ENCODE assay signal across 18 cellular contexts in the genomic region with DNA sequence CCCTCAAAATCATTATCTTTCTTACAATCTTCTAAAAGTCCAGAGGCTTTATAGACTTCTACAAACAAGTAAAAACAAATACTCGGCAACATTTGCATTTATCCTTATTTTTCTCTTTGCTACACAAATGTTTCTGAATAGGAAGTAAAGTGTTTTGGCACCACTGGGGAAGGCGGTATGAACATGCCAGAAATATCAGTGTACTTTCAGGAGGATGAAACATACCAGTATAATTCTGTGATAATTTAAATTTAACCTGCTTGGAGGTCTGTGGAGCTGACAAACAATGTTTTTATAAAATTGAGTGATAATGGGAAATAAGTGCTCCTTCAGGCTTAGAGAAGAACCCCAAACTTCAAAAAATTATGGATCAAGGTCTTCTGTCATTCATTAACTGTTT. TPM values are rescaled to one million over a fixed set of nuclear protein-coding genes. Genes with fewer than 3 reads are reported as not detected.
DNase-seq lines count a peak whose midpoint lies in the region; ATAC-seq, FAIRE-seq and TF ChIP-seq lines count a peak whose summit lies in the region.
"Had no signal": no experiment of that assay in that cellular context is flagged by ENCODE, and none has a peak within 500 bp of the region (broad histone marks: within the 10 kb centered on the region; RNA-seq: fewer than 3 reads in every experiment).

No MANE protein-coding gene starts in this region.

- no peaks in the 10 kb centered on the region for H4K20me1 ChIP-seq in PC-3 (ENCODE audit: low read length)

- CTCF ChIA-PET in A549 (lab: Yijun Ruan, JAX) (interaction anchor here (0.7 to 2.5 kb wide), 8 partner anchors 13 to 486 kb away, joined by 3 to 11 read pairs (median 4); no protein-coding TSS in a partner anchor), PC-3 (lab: Charles Lee) (no interaction called here)

- ATAC-seq in right cardiac atrium (no peak), A549 (no peak), PC-3 (no peak), HG02642 (IDR thresholded peaks at IDR 0.05; ENCODE audit: poor library complexity, unreplicated experiment) (no peak), GM21528 (IDR thresholded peaks at IDR 0.05; ENCODE audit: low FRiP score, unreplicated experiment) (no peak)
- no peak for ATAC-seq in central memory CD8-positive, alpha-beta T cell (replicated peaks; ENCODE audit: extremely low read depth, poor library complexity, severe bottlenecking)
- ATAC-seq: CD8-positive, alpha-beta T cell had no signal

- H3K9ac ChIP-seq in PC-3 (ENCODE audit: low read length): no peak overlapping the region
- H3K9ac ChIP-seq: BLaER1 had no signal

- peaks cover 37% of the 10 kb centered on the region for H3K4me1 ChIP-seq in left ventricle myocardium inferior
- H3K4me1 ChIP-seq in right cardiac atrium (ENCODE audit: control insufficient read depth, insufficient read depth, low read length): no peaks in the 10 kb centered on the region
- peaks cover 19% of the 10 kb centered on the region for H3K4me1 ChIP-seq in A549
- peaks cover 4% of the 10 kb centered on the region for H3K4me1 ChIP-seq in PC-3 (ENCODE audit: insufficient read depth, low read length)
- H3K4me1 ChIP-seq: BLaER1, HAP-1 had no signal

- peak; percentile 56 for FAIRE-seq in A549 (lab: Jason Lieb, UNC)
- FAIRE-seq: G401.6 had no signal

- intact Hi-C loops in left ventricle myocardium inferior (cut with micrococcal nuclease): no loop called here
- intact Hi-C loops in right cardiac atrium (cut with DNase I): loop anchor here in 1 of 4 donors (10.0 kb wide), 1 partner anchor 53 kb away; no protein-coding TSS in a partner anchor
- intact Hi-C loops in PC-3 (cut with micrococcal nuclease): loop anchor here (5.0 kb wide), 1 partner anchor 131 kb away; no protein-coding TSS in a partner anchor

- no peak for DNase-seq in left ventricle myocardium inferior
- no peak for DNase-seq in right cardiac atrium
- no peak for DNase-seq in A549 (ENCODE audit: low read depth in 1 of 2, low spot score in 1 of 2)
- DNase-seq in PC-3: no peak
- DNase-seq in central memory CD8-positive, alpha-beta T cell (ENCODE audit: low spot score in 2 of 2): no peak
- DNase-seq: Caco-2; CD4-positive, CD25-positive, alpha-beta regulatory T cell; CD8-positive, alpha-beta T cell; DMS153; DND-41 had no signal

- H3K4me3 ChIP-seq in left ventricle myocardium inferior (no peak overlapping the region), right cardiac atrium (ENCODE audit: low read length) (no peak overlapping the region), A549 (no peak overlapping the region), PC-3 (ENCODE audit: low read length) (no peak overlapping the region)
- H3K4me3 ChIP-seq: BLaER1, GM23338, HAP-1 had no signal

- 0 out of 2 replicates have a peak, but pooled peaks cover 9% of the 10 kb centered on the region for H3K79me2 ChIP-seq in PC-3 (ENCODE audit: low read length)

- no peaks in the 10 kb centered on the region for H3K9me2 ChIP-seq in PC-3 (replicated peaks; ENCODE audit: low read length)

- peak overlapping the region; percentile 16 for H3K27ac Mint-ChIP-seq in central memory CD8-positive, alpha-beta T cell (ENCODE audit: low read depth)
- H3K27ac Mint-ChIP-seq: B cell; CD8-positive, alpha-beta T cell; GM23338 had no signal

- H3K9me3 Mint-ChIP-seq in central memory CD8-positive, alpha-beta T cell: no peaks in the 10 kb centered on the region
- H3K9me3 Mint-ChIP-seq: CD4-positive, CD25-positive, alpha-beta regulatory T cell; CD8-positive, alpha-beta T cell; GM23338 had no signal

- no peak for TF ChIP-seq EP300 in A549 (IDR thresholded peaks at IDR 0.05)

- H3K27ac ChIP-seq in left ventricle myocardium inferior (replicated peaks) (peak overlapping the region; percentile 3), right cardiac atrium (ENCODE audit: low read length) (no peak overlapping the region), A549 (no peak overlapping the region), PC-3 (ENCODE audit: low read length) (0 out of 2 replicates have a peak overlapping the region, but pooled peaks have one; percentile 32)
- H3K27ac ChIP-seq: BLaER1, C4-2B had no signal

- H3K9me3 ChIP-seq in left ventricle myocardium inferior (replicated peaks) (no peaks in the 10 kb centered on the region), right cardiac atrium (ENCODE audit: control insufficient read depth, low read length) (no peaks in the 10 kb centered on the region), A549 (no peaks in the 10 kb centered on the region), PC-3 (ENCODE audit: low read length) (no peaks in the 10 kb centered on the region)
- H3K9me3 ChIP-seq: Caco-2, HAP-1 had no signal

- no TSS peak for BruUV-seq in PC-3 (replicated peaks; lab: Mats Ljungman, UMichigan)

- H3K27me3 ChIP-seq in left ventricle myocardium inferior (ENCODE audit: low read depth): no peaks in the 10 kb centered on the region
- H3K27me3 ChIP-seq in right cardiac atrium (ENCODE audit: control insufficient read depth, insufficient read depth): no peaks in the 10 kb centered on the region
- H3K27me3 ChIP-seq in PC-3 (ENCODE audit: low read length): no peaks in the 10 kb centered on the region
- H3K27me3 ChIP-seq: BLaER1 had no signal

- H3K27me3 Mint-ChIP-seq in central memory CD8-positive, alpha-beta T cell: no peaks in the 10 kb centered on the region
- H3K27me3 Mint-ChIP-seq: B cell; CD4-positive, CD25-positive, alpha-beta regulatory T cell had no signal

- POLR2A ChIA-PET in A549 (lab: Yijun Ruan, JAX) (no interaction called here), PC-3 (lab: Charles Lee; ENCODE audit: unreplicated experiment) (no interaction called here)

- no peaks in the 10 kb centered on the region for H3K36me3 ChIP-seq in left ventricle myocardium inferior
- no peaks in the 10 kb centered on the region for H3K36me3 ChIP-seq in PC-3 (ENCODE audit: low read depth, low read length)

- peaks cover 9% of the 10 kb centered on the region for H3K4me1 Mint-ChIP-seq in central memory CD8-positive, alpha-beta T cell

- H3K4me3 Mint-ChIP-seq in central memory CD8-positive, alpha-beta T cell: no peak overlapping the region
- H3K4me3 Mint-ChIP-seq: B cell; CD4-positive, CD25-positive, alpha-beta regulatory T cell; CD8-positive, alpha-beta T cell; GM23338 had no signal

- no peak for TF ChIP-seq RAD21 in A549 (conservative IDR thresholded peaks at IDR 0.05 in 1 of 2, IDR thresholded peaks at IDR 0.05 in 1 of 2)

- no peak for TF ChIP-seq POLR2A in A549 (IDR thresholded peaks at IDR 0.05; ENCODE audit: low read length)

- no peak overlapping the region for H3K4me2 ChIP-seq in A549
- no peak overlapping the region for H3K4me2 ChIP-seq in PC-3 (ENCODE audit: low read length)
- H3K4me2 ChIP-seq: BLaER1, GM23338 had no signal

- H2AFZ ChIP-seq in PC-3 (ENCODE audit: low read length): no peak overlapping the region
- H2AFZ ChIP-seq: GM23338 had no signal

- TF ChIP-seq CTCF in left ventricle myocardium inferior (IDR thresholded peaks at IDR 0.05; ENCODE audit: borderline replicate concordance) (no peak), A549 (IDR thresholded peaks at IDR 0.05) (no peak), PC-3 (conservative IDR thresholded peaks at IDR 0.05; ENCODE audit: low read depth, low read length) (no peak)

- peaks cover 2% of the 10 kb centered on the region for H3K36me3 Mint-ChIP-seq in central memory CD8-positive, alpha-beta T cell (ENCODE audit: insufficient read depth)

- H3F3A ChIP-seq in PC-3 (ENCODE audit: low read length, unreplicated experiment): no peaks in the 10 kb centered on the region

- WGBS in right cardiac atrium: 68% methylated on average over 2 of the region's 2 CpGs
- WGBS in A549 (ENCODE audit: missing lambda C conversion rate): 89% methylated on average over 2 of the region's 2 CpGs

TF ChIP-seq in A549, 52 proteins besides CTCF, POLR2A, EP300 and RAD21:
- no peak for TF ChIP-seq MYC (IDR thresholded peaks at IDR 0.05; ENCODE audit: borderline replicate concordance, low read length)
- no peak for TF ChIP-seq POLR2AphosphoS2 (conservative IDR thresholded peaks at IDR 0.05; ENCODE audit: low read length)
- no peak for TF ChIP-seq MAFK (IDR thresholded peaks at IDR 0.05; ENCODE audit: partially characterized antibody)
- no peak for TF ChIP-seq ESRRA (IDR thresholded peaks at IDR 0.05; ENCODE audit: borderline replicate concordance, low read length)
- no peak for TF ChIP-seq KDM1A (IDR thresholded peaks at IDR 0.05; ENCODE audit: low read depth)

RNA-seq across cellular contexts. Expression of a gene that starts 51.8 kb away (rescaled TPM):
- total RNA-seq in left ventricle myocardium inferior (72.0 TPM), right cardiac atrium (10 to 100 TPM; 45.1 to 71.7 (median 61.2) TPM), PC-3 (2014; rRNA removed) (48.6 and 59.0 TPM in 2 replicates)
- polyA plus RNA-seq in right cardiac atrium (40.5 TPM), A549 (2011; rRNA removed) (141 and 160 TPM in 2 replicates), A549 (2017; fragmentation: RNase III; extraction: RNeasy Plus Mini Kit Qiagen cat#74134 plus additional on column Dnase treatment) (73.8 to 81.1 TPM (median 81.0 TPM) in 3 replicates)
- polyA plus RNA-seq in A549 (2012; cell fraction: cytosol; rRNA removed): 66.9 and 73.2 TPM in 2 replicates
- 57.2 and 72.5 TPM in 2 replicates for polyA plus RNA-seq in A549 (2012; cell fraction: nucleus; rRNA removed)
- 154 and 167 TPM in 2 replicates for polyA minus RNA-seq in A549 (2011; rRNA and poly(A)+ RNA removed)

RNA-seq across cellular contexts. Expression of a gene that starts 51.9 kb away (rescaled TPM):
- total RNA-seq in left ventricle myocardium inferior (18.2 TPM), right cardiac atrium (10 to 100 TPM; 10.1 to 14.0 (median 12.7) TPM), PC-3 (2014; rRNA removed) (3.4 and 6.0 TPM in 2 replicates)
- polyA plus RNA-seq in right cardiac atrium (6.9 TPM), A549 (2011; rRNA removed) (26.5 and 31.1 TPM in 2 replicates), A549 (2017; fragmentation: RNase III; extraction: RNeasy Plus Mini Kit Qiagen cat#74134 plus additional on column Dnase treatment) (12.6 to 14.4 TPM (median 13.2 TPM) in 3 replicates)
- 8.0 and 8.8 TPM in 2 replicates for polyA plus RNA-seq in A549 (2012; cell fraction: cytosol; rRNA removed)
- polyA plus RNA-seq in A549 (2012; cell fraction: nucleus; rRNA removed): 6.7 and 7.8 TPM in 2 replicates
- 17.9 and 21.4 TPM in 2 replicates for polyA minus RNA-seq in A549 (2011; rRNA and poly(A)+ RNA removed)

Comparison
In these comparisons a context has a peak if more than half of its experiments do, and no peak if none do; other contexts are left out.
1. H3K27ac ChIP-seq: peak in left ventricle myocardium inferior (single experiment) and PC-3 (single experiment); none in right cardiac atrium (single experiment) and A549 (0 of 2).